Comparison of ENCODE assay signal across 1 cellular context in the genomic region with DNA sequence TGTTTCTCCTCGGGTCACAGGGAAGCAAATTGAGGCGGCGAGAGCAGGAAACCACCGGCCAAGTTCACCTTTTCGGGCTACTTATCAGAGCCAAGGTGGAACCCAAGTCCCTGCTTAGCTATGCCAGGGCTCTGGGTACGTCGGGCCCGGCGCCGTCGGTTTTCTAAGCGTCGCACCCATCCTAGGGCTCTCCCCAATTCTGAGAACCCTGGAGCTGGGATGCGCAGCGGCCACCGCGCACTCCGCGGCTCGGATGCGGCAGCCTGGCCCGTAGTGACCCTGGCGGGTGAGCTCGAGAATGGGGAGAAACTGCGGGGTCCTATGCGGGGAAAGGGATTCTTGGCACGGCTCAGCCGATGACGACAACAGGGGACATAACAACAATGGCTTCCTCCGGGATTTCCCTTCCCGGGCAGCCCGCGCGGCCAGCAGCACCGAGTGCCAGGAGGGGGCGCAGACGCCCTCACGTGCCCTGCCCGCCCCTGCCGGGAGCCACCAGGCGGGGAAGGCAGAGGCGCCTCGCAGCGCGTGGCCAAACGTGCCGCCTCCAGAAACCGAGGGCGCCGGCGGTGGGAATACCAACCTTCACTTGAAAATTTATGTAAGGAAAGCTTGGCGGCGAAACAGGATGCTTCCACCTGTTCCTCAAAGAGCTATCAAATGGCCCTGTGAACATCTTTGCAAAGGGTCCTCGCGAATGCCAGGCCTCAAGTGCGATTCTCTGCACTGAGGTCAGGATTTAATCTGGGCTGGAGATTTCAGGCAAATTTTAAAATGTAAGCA.
TF ChIP-seq lines count a peak whose summit lies in the region.

No MANE protein-coding gene starts in this region.

TF ChIP-seq in WTC11, 78 proteins besides CTCF, POLR2A, EP300 and RAD21 (continued from another document):
- TF ChIP-seq, protein P1, sequence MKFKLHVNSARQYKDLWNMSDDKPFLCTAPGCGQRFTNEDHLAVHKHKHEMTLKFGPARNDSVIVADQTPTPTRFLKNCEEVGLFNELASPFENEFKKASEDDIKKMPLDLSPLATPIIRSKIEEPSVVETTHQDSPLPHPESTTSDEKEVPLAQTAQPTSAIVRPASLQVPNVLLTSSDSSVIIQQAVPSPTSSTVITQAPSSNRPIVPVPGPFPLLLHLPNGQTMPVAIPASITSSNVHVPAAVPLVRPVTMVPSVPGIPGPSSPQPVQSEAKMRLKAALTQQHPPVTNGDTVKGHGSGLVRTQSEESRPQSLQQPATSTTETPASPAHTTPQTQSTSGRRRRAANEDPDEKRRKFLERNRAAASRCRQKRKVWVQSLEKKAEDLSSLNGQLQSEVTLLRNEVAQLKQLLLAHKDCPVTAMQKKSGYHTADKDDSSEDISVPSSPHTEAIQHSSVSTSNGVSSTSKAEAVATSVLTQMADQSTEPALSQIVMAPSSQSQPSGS (CRISPR knock-in tag; IDR thresholded peaks at IDR 0.05; ENCODE audit: borderline replicate concordance, low read depth), result no peak
- TF ChIP-seq CREB1 (CRISPR knock-in tag; IDR thresholded peaks at IDR 0.05) (peak; percentile 93), ZNF512 (CRISPR knock-in tag; IDR thresholded peaks at IDR 0.05; ENCODE audit: borderline replicate concordance) (0 out of 2 replicates have a peak, but pooled peaks have one; percentile 42), GTF2I (CRISPR knock-in tag; conservative IDR thresholded peaks at IDR 0.05) (no peak), RORB (CRISPR knock-in tag; IDR thresholded peaks at IDR 0.05) (no peak), CDX4 (CRISPR knock-in tag; IDR thresholded peaks at IDR 0.05; ENCODE audit: borderline replicate concordance) (no peak), HMGA2 (CRISPR knock-in tag; IDR thresholded peaks at IDR 0.05) (no peak), ELF4 (CRISPR knock-in tag; IDR thresholded peaks at IDR 0.05; ENCODE audit: low read depth) (0 out of 2 replicates have a peak, but pooled peaks have one; percentile 46), SMAD4 (CRISPR knock-in tag; IDR thresholded peaks at IDR 0.05) (no peak), ZNF263 (CRISPR knock-in tag; IDR thresholded peaks at IDR 0.05; ENCODE audit: low read depth) (peak; percentile 55), JUN (CRISPR knock-in tag; IDR thresholded peaks at IDR 0.05) (no peak), ATF3 (CRISPR knock-in tag; conservative IDR thresholded peaks at IDR 0.05) (no peak), GRHL2 (CRISPR knock-in tag; IDR thresholded peaks at IDR 0.05; ENCODE audit: insufficient replicate concordance, severe bottlenecking) (no peak), ZNF416 (CRISPR knock-in tag; IDR thresholded peaks at IDR 0.05) (no peak), ZNF396 (CRISPR knock-in tag; IDR thresholded peaks at IDR 0.05; ENCODE audit: borderline replicate concordance) (no peak), SOX15 (CRISPR knock-in tag; IDR thresholded peaks at IDR 0.05) (no peak), ATF1 (CRISPR knock-in tag; IDR thresholded peaks at IDR 0.05) (no peak), FOXP4 (CRISPR knock-in tag; IDR thresholded peaks at IDR 0.05) (peak; percentile 97), OVOL2 (CRISPR knock-in tag; IDR thresholded peaks at IDR 0.05; ENCODE audit: borderline replicate concordance) (no peak), JAZF1 (CRISPR knock-in tag; IDR thresholded peaks at IDR 0.05) (no peak), MXD4 (CRISPR knock-in tag; IDR thresholded peaks at IDR 0.05; ENCODE audit: borderline replicate concordance) (no peak), ZNF219 (CRISPR knock-in tag; IDR thresholded peaks at IDR 0.05; ENCODE audit: borderline replicate concordance) (no peak), ZNF317 (CRISPR knock-in tag; IDR thresholded peaks at IDR 0.05; ENCODE audit: borderline replicate concordance, low read depth) (peak; percentile 66)
- TF ChIP-seq, protein P2, sequence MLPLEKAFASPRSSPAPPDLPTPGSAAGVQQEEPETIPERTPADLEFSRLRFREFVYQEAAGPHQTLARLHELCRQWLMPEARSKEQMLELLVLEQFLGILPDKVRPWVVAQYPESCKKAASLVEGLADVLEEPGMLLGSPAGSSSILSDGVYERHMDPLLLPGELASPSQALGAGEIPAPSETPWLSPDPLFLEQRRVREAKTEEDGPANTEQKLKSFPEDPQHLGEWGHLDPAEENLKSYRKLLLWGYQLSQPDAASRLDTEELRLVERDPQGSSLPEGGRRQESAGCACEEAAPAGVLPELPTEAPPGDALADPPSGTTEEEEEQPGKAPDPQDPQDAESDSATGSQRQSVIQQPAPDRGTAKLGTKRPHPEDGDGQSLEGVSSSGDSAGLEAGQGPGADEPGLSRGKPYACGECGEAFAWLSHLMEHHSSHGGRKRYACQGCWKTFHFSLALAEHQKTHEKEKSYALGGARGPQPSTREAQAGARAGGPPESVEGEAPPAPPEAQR (CRISPR knock-in tag; IDR thresholded peaks at IDR 0.05), result no peak
- TF ChIP-seq, protein P3, sequence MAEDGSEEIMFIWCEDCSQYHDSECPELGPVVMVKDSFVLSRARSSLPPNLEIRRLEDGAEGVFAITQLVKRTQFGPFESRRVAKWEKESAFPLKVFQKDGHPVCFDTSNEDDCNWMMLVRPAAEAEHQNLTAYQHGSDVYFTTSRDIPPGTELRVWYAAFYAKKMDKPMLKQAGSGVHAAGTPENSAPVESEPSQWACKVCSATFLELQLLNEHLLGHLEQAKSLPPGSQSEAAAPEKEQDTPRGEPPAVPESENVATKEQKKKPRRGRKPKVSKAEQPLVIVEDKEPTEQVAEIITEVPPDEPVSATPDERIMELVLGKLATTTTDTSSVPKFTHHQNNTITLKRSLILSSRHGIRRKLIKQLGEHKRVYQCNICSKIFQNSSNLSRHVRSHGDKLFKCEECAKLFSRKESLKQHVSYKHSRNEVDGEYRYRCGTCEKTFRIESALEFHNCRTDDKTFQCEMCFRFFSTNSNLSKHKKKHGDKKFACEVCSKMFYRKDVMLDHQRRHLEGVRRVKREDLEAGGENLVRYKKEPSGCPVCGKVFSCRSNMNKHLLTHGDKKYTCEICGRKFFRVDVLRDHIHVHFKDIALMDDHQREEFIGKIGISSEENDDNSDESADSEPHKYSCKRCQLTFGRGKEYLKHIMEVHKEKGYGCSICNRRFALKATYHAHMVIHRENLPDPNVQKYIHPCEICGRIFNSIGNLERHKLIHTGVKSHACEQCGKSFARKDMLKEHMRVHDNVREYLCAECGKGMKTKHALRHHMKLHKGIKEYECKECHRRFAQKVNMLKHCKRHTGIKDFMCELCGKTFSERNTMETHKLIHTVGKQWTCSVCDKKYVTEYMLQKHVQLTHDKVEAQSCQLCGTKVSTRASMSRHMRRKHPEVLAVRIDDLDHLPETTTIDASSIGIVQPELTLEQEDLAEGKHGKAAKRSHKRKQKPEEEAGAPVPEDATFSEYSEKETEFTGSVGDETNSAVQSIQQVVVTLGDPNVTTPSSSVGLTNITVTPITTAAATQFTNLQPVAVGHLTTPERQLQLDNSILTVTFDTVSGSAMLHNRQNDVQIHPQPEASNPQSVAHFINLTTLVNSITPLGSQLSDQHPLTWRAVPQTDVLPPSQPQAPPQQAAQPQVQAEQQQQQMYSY (CRISPR knock-in tag; IDR thresholded peaks at IDR 0.05), result no peak
- TF ChIP-seq, protein P4, sequence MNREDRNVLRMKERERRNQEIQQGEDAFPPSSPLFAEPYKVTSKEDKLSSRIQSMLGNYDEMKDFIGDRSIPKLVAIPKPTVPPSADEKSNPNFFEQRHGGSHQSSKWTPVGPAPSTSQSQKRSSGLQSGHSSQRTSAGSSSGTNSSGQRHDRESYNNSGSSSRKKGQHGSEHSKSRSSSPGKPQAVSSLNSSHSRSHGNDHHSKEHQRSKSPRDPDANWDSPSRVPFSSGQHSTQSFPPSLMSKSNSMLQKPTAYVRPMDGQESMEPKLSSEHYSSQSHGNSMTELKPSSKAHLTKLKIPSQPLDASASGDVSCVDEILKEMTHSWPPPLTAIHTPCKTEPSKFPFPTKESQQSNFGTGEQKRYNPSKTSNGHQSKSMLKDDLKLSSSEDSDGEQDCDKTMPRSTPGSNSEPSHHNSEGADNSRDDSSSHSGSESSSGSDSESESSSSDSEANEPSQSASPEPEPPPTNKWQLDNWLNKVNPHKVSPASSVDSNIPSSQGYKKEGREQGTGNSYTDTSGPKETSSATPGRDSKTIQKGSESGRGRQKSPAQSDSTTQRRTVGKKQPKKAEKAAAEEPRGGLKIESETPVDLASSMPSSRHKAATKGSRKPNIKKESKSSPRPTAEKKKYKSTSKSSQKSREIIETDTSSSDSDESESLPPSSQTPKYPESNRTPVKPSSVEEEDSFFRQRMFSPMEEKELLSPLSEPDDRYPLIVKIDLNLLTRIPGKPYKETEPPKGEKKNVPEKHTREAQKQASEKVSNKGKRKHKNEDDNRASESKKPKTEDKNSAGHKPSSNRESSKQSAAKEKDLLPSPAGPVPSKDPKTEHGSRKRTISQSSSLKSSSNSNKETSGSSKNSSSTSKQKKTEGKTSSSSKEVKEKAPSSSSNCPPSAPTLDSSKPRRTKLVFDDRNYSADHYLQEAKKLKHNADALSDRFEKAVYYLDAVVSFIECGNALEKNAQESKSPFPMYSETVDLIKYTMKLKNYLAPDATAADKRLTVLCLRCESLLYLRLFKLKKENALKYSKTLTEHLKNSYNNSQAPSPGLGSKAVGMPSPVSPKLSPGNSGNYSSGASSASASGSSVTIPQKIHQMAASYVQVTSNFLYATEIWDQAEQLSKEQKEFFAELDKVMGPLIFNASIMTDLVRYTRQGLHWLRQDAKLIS (CRISPR knock-in tag; IDR thresholded peaks at IDR 0.05; ENCODE audit: borderline replicate concordance), result peak; percentile 90
- TF ChIP-seq, protein P5, sequence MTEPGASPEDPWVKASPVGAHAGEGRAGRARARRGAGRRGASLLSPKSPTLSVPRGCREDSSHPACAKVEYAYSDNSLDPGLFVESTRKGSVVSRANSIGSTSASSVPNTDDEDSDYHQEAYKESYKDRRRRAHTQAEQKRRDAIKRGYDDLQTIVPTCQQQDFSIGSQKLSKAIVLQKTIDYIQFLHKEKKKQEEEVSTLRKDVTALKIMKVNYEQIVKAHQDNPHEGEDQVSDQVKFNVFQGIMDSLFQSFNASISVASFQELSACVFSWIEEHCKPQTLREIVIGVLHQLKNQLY (CRISPR knock-in tag; IDR thresholded peaks at IDR 0.05), result no peak
- TF ChIP-seq, protein P6, sequence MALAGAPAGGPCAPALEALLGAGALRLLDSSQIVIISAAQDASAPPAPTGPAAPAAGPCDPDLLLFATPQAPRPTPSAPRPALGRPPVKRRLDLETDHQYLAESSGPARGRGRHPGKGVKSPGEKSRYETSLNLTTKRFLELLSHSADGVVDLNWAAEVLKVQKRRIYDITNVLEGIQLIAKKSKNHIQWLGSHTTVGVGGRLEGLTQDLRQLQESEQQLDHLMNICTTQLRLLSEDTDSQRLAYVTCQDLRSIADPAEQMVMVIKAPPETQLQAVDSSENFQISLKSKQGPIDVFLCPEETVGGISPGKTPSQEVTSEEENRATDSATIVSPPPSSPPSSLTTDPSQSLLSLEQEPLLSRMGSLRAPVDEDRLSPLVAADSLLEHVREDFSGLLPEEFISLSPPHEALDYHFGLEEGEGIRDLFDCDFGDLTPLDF (CRISPR knock-in tag; IDR thresholded peaks at IDR 0.05), result peak; percentile 95
- TF ChIP-seq, protein P7, sequence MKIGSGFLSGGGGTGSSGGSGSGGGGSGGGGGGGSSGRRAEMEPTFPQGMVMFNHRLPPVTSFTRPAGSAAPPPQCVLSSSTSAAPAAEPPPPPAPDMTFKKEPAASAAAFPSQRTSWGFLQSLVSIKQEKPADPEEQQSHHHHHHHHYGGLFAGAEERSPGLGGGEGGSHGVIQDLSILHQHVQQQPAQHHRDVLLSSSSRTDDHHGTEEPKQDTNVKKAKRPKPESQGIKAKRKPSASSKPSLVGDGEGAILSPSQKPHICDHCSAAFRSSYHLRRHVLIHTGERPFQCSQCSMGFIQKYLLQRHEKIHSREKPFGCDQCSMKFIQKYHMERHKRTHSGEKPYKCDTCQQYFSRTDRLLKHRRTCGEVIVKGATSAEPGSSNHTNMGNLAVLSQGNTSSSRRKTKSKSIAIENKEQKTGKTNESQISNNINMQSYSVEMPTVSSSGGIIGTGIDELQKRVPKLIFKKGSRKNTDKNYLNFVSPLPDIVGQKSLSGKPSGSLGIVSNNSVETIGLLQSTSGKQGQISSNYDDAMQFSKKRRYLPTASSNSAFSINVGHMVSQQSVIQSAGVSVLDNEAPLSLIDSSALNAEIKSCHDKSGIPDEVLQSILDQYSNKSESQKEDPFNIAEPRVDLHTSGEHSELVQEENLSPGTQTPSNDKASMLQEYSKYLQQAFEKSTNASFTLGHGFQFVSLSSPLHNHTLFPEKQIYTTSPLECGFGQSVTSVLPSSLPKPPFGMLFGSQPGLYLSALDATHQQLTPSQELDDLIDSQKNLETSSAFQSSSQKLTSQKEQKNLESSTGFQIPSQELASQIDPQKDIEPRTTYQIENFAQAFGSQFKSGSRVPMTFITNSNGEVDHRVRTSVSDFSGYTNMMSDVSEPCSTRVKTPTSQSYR (CRISPR knock-in tag; IDR thresholded peaks at IDR 0.05), result peak; percentile 84; the same call in 1 of the 2 replicates
